In the genomic region with DNA sequence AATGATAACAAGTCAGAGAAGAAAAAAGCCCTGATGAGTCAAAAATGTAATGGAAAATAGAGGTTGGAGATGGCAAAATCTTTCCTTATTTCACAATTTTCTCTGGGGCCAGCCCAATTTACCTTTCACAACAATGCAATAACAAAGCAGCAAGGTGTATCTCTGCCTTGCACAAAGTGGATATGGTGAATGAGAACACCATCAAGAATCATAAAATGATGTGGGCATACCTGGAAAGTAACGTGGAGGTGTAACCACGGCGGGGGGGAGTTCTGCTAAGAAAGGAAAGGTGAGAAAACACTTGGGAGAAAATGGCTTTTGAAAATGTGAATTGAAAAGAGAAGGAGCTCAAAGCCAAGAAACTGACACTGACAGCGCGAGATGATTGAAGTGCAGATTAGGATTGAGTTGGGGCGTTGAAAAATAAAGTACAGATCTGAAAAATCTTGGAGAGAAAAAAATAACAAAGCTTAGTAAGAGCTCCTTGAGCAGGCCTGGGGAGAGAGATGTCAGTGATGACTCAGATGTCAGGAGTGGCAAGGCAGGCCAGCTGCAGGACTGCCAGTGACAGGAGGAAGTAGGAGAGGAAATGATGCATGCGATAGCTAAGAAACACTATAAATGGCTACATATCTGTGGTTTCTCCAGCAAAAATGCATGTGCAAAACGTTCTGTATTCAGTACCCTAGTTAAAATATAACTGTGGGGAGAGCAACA, we compare ENCODE assay signal across 8 cellular contexts. TPM values are rescaled to one million over a fixed set of nuclear protein-coding genes. Genes with fewer than 3 reads are reported as not detected.
A peak's percentile ranks its signal among the peaks of the same experiment; 100 is the strongest.
DNase-seq lines count a peak whose midpoint lies in the region; ATAC-seq, FAIRE-seq and TF ChIP-seq lines count a peak whose summit lies in the region.

No MANE protein-coding gene starts in this region.

- ATAC-seq in activated CD4-positive, alpha-beta T cell treated with anti-CD3 and anti-CD28 coated beads for 36 hours = peak; percentile 96

- H2BK5ac ChIP-seq in mesenchymal stem cell (ENCODE audit: low read depth, low read length, poor library complexity, severe bottlenecking) = peak overlapping the region; percentile 87

- no peaks in the 10 kb centered on the region for H3K9me3 Mint-ChIP-seq in activated CD4-positive, alpha-beta T cell treated with anti-CD3 and anti-CD28 coated beads for 36 hours (ENCODE audit: low read depth)

- no peak overlapping the region for H3K14ac ChIP-seq in mesenchymal stem cell (ENCODE audit: low read length in 2 of 2)

- no peaks in the 10 kb centered on the region for H3K79me1 ChIP-seq in mesenchymal stem cell (replicated peaks; ENCODE audit: low read length, poor library complexity, severe bottlenecking)

- H2BK15ac ChIP-seq in mesenchymal stem cell (ENCODE audit: low read depth, poor library complexity, severe bottlenecking) = no peak overlapping the region

- H3K36me3 Mint-ChIP-seq in activated CD4-positive, alpha-beta T cell treated with anti-CD3 and anti-CD28 coated beads for 36 hours (ENCODE audit: low read depth) = no peaks in the 10 kb centered on the region

- peak; percentile 89 for FAIRE-seq in H54 (lab: Jason Lieb, UNC)

- no peak overlapping the region for H2AFZ ChIP-seq in mesenchymal stem cell (ENCODE audit: low read depth, low read length)

- H4K8ac ChIP-seq in mesenchymal stem cell (ENCODE audit: low read length) = peak overlapping the region; percentile 21

- no peak overlapping the region for H3K23ac ChIP-seq in mesenchymal stem cell (ENCODE audit: low read length in 2 of 2)

- H3K4me1 Mint-ChIP-seq in activated CD4-positive, alpha-beta T cell treated with anti-CD3 and anti-CD28 coated beads for 36 hours = peaks cover 52% of the 10 kb centered on the region

- peak overlapping the region; percentile 79 to 95 for H3K4ac ChIP-seq in mesenchymal stem cell (ENCODE audit: low read depth in 1 of 2, low read length in 2 of 2)

- peak overlapping the region; percentile 75 to 80 for H2BK12ac ChIP-seq in mesenchymal stem cell (ENCODE audit: low read length in 2 of 2)

- H3K27ac Mint-ChIP-seq in activated CD4-positive, alpha-beta T cell treated with anti-CD3 and anti-CD28 coated beads for 36 hours = peak overlapping the region; percentile 75

- H2BK120ac ChIP-seq in mesenchymal stem cell (ENCODE audit: low read depth, low read length) = peak overlapping the region; percentile 82

- POLR2A ChIA-PET in activated CD4-positive, alpha-beta T cell treated with anti-CD3 and anti-CD28 coated beads for 36 hours (lab: Charles Lee) = interaction anchor here (0.6 to 1.0 kb wide), 4 partner anchors 11 to 921 kb away, joined by 3 to 5 read pairs (median 4); no protein-coding TSS in a partner anchor

- H3K4me1 ChIP-seq in mesenchymal stem cell (ENCODE audit: control insufficient read depth, insufficient read depth, low read depth, low read length) = peaks cover 19% of the 10 kb centered on the region

- peak overlapping the region; percentile 99 for H2AK5ac ChIP-seq in mesenchymal stem cell (ENCODE audit: low read length, severe bottlenecking)

- WGBS in mesenchymal stem cell = 12% methylated on average over 6 of the region's 8 CpGs

- H3K4me3 Mint-ChIP-seq in activated CD4-positive, alpha-beta T cell treated with anti-CD3 and anti-CD28 coated beads for 36 hours = peak overlapping the region; percentile 28

- intact Hi-C loops in activated CD4-positive, alpha-beta T cell treated with anti-CD3 and anti-CD28 coated beads for 36 hours (cut with DNase I, micrococcal nuclease) = loop anchor here (1.0 to 5.0 kb wide), 3 partner anchors 11 to 1026 kb away; no protein-coding TSS in a partner anchor

- H3K27ac ChIP-seq in mesenchymal stem cell (ENCODE audit: low read length, poor library complexity, severe bottlenecking) = peak overlapping the region; percentile 97

- H3K18ac ChIP-seq in mesenchymal stem cell (ENCODE audit: low read depth in 1 of 2, low read length in 2 of 2) = peak overlapping the region; percentile 31 to 93

- peak; percentile 54 for DNase-seq in H54 (ENCODE audit: insufficient read length, low spot score)
- peak; percentile 90 for DNase-seq in LoVo (ENCODE audit: low spot score)
- peak; percentile 79 for DNase-seq in activated CD4-positive, alpha-beta T cell treated with anti-CD3 and anti-CD28 coated beads for 36 hours
- peak; percentile 99 for DNase-seq in dermis blood vessel endothelial cell
- peak; percentile 99 for DNase-seq in mesenchymal stem cell
- DNase-seq in stimulated activated CD8-positive, alpha-beta memory T cell treated with anti-CD3 and anti-CD28 coated beads, Interleukin-7, amount 100 ng/mL, for 24 hours (ENCODE audit: low read depth) = peak; percentile 27
- DNase-seq in ecto neural progenitor cell (ENCODE audit: low spot score) = no peak

- H3K4me3 ChIP-seq in GM08714 (ENCODE audit: low read length) (peak overlapping the region; percentile 17; the same call in 1 of the 2 replicates), mesenchymal stem cell (ENCODE audit: insufficient read depth in 1 of 2, low read depth in 1 of 2, low read length in 2 of 2) (peak overlapping the region in 1 of 2 experiments; percentile 20)

- peak overlapping the region; percentile 73 for H3K9ac ChIP-seq in mesenchymal stem cell (ENCODE audit: low read length)

- no peaks in the 10 kb centered on the region for H3K27me3 Mint-ChIP-seq in activated CD4-positive, alpha-beta T cell treated with anti-CD3 and anti-CD28 coated beads for 36 hours

- H3K9me3 ChIP-seq in mesenchymal stem cell (ENCODE audit: control insufficient read depth, low read length) = no peaks in the 10 kb centered on the region

- no peak overlapping the region for H4K91ac ChIP-seq in mesenchymal stem cell (ENCODE audit: low read length)

- CTCF ChIA-PET in activated CD4-positive, alpha-beta T cell treated with anti-CD3 and anti-CD28 coated beads for 36 hours (lab: Charles Lee) = interaction anchor here (0.7 to 1.3 kb wide), 9 partner anchors 11 to 86 kb away, joined by 3 to 6 read pairs (median 4); no protein-coding TSS in a partner anchor

- H3K4me2 ChIP-seq in mesenchymal stem cell (ENCODE audit: low read length, poor library complexity, severe bottlenecking) = peak overlapping the region; percentile 7

- no peak for TF ChIP-seq POLR2A in H54 (IDR thresholded peaks at IDR 0.05; ENCODE audit: low read depth, low read length)

- peaks cover 0 to 8% of the 10 kb centered on the region in 2 experiments for H3K36me3 ChIP-seq in mesenchymal stem cell (ENCODE audit: control insufficient read depth in 1 of 2, insufficient read depth in 2 of 2, low read depth in 1 of 2, low read length in 2 of 2)

- no peaks in the 10 kb centered on the region for H3K27me3 ChIP-seq in mesenchymal stem cell (ENCODE audit: control insufficient read depth in 1 of 2, insufficient read depth in 1 of 2, low read length in 2 of 2)

RNA-seq across cellular contexts. Expression of gene ARHGAP18, which starts 26.2 kb away (rescaled TPM):
- total RNA-seq in activated CD4-positive, alpha-beta T cell treated with anti-CD3 and anti-CD28 coated beads for 36 hours = 1 to 10 TPM; 5.2 to 6.8 TPM
- 110 and 119 TPM in 2 replicates for total RNA-seq in dermis blood vessel endothelial cell
- polyA plus RNA-seq in mesenchymal stem cell (2013, experiment 1 of 2) = 22.2 TPM
- 22.1 TPM for polyA plus RNA-seq in mesenchymal stem cell (2013, experiment 2 of 2)

Comparison
In these comparisons a context has a peak if more than half of its experiments do, and no peak if none do; other contexts are left out.
1. RNA of gene ARHGAP18, which starts 26.2 kb away (total RNA-seq): 110 to 119 TPM in dermis blood vessel endothelial cell; 5.2 to 6.8 TPM in activated CD4-positive, alpha-beta T cell treated with anti-CD3 and anti-CD28 coated beads for 36 hours; every median in the first group is over 10 times any median in the second.